ENCODE assay signal across 11 cellular contexts in the genomic region with DNA sequence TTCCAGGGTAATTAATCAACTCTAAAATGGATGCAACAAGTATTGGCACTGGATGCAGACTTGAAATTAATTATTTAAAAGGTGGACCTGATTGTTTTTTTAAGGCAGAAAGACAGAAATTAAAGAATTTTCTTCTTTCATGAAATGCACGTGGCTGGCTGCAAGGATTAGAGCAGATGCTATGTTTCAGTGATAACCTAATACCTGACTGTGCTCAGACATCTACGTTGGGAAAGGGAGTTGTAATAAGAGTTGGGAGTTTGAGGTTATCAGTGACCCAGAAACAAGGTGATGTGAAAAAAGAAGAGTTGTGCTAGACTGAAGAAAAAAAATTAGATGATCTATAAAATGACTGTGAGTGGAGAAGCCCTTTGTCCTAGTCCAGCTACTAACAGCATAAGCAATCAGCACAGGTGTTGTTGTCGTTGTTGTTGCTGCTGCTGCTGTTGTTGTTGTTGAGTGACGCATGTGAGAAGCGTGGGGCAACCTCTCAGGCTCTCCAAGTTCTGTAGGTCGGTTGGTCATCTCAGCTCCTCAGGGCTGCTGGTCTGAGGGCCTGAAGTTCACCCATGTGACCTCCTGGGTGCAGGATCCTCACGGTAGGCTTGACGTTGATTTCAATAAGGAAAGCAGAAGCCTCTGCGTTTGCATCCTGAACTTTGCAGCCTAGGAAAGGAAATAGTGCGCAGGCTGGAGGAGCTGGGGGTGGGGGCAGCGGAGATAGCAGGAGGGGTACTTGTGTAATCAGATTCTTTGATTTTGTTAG. TPM values are rescaled to one million over a fixed set of nuclear protein-coding genes. Genes with fewer than 3 reads are reported as not detected.
DNase-seq lines count a peak whose midpoint lies in the region; ATAC-seq and TF ChIP-seq lines count a peak whose summit lies in the region.
"Had no signal": no experiment of that assay in that cellular context is flagged by ENCODE, and none has a peak within 500 bp of the region (broad histone marks: within the 10 kb centered on the region; RNA-seq: fewer than 3 reads in every experiment).

No MANE protein-coding gene starts in this region.

- no peaks in the 10 kb centered on the region for H3K36me3 ChIP-seq in endodermal cell (ENCODE audit: control insufficient read depth, insufficient read depth, low read length)
- no peaks in the 10 kb centered on the region for H3K36me3 ChIP-seq in mucosa of descending colon (ENCODE audit: low read depth)
- no peaks in the 10 kb centered on the region for H3K36me3 ChIP-seq in spleen
- H3K36me3 ChIP-seq: pancreas had no signal

- no peak for ATAC-seq in stimulated activated naive CD8-positive, alpha-beta T cell treated with anti-CD3 and anti-CD28 coated beads, Interleukin-15, Interleukin-2, amounts not matched to agents 100 U/mL and 50 U/mL, for 24 hours
- ATAC-seq in mucosa of descending colon: no peak
- no peak for ATAC-seq in HG03175 (IDR thresholded peaks at IDR 0.05; ENCODE audit: unreplicated experiment)
- ATAC-seq: pancreas had no signal

- peak overlapping the region; percentile 93 for H3K27ac ChIP-seq in endodermal cell (ENCODE audit: low read depth, low read length)
- H3K27ac ChIP-seq in spleen: no peak overlapping the region
- H3K27ac ChIP-seq: pancreas had no signal

- intact Hi-C loops in mucosa of descending colon (cut with DNase I, micrococcal nuclease): no loop called here
- intact Hi-C loops in spleen (cut with DNase I; ENCODE audit: low total_unique reads): no loop called here

- H3K36me3 Mint-ChIP-seq in stimulated activated naive CD8-positive, alpha-beta T cell treated with anti-CD3 and anti-CD28 coated beads, Interleukin-15, Interleukin-2, amounts not matched to agents 100 ng/mL and 50 ng/mL, for 24 hours (ENCODE audit: low read depth): no peaks in the 10 kb centered on the region
- H3K36me3 Mint-ChIP-seq in endodermal cell (ENCODE audit: low read depth) (no peaks in the 10 kb centered on the region), nephron (ENCODE audit: low read depth) (peaks cover 28% of the 10 kb centered on the region)

- no peak for DNase-seq in stimulated activated naive CD8-positive, alpha-beta T cell treated with anti-CD3 and anti-CD28 coated beads, Interleukin-15, Interleukin-2, amounts not matched to agents 100 U/mL and 50 U/mL, for 24 hours
- peak; percentile 76 for DNase-seq in endodermal cell
- DNase-seq in mucosa of descending colon: no peak
- no peak for DNase-seq in spleen
- no peak for DNase-seq in iPS-NIHi11 (ENCODE audit: low spot score)
- DNase-seq: KG1, pancreas had no signal

- H3K4me3 Mint-ChIP-seq in stimulated activated naive CD8-positive, alpha-beta T cell treated with anti-CD3 and anti-CD28 coated beads, Interleukin-15, Interleukin-2, amounts not matched to agents 100 ng/mL and 50 ng/mL, for 24 hours: no peak overlapping the region
- H3K4me3 Mint-ChIP-seq in endodermal cell (peak overlapping the region; percentile 57), nephron (peak overlapping the region; percentile 81 to 83 (median 82))

- 2 to 3% methylated on average over 7 to 11 of the region's 11 CpGs for WGBS in endodermal cell (ENCODE audit: insufficient coverage in 1 of 2, insufficient read length in 1 of 2), 2 experiments
- WGBS in spleen, 5 donors: 6 to 9% (median 8%) methylated on average over 11 of the region's 11 CpGs

- H3K4me1 ChIP-seq in endodermal cell (ENCODE audit: control insufficient read depth, insufficient read depth, low read length) (peaks cover 4% of the 10 kb centered on the region), mucosa of descending colon (ENCODE audit: low read depth) (peaks cover 16% of the 10 kb centered on the region), spleen (peaks cover 2 to 44% (median 26%) of the 10 kb centered on the region in 6 donors)
- H3K4me1 ChIP-seq: pancreas had no signal

- no peak overlapping the region for H3K9ac ChIP-seq in endodermal cell (ENCODE audit: extremely low read depth, low read length, poor library complexity, severe bottlenecking)

- H3K27me3 Mint-ChIP-seq in stimulated activated naive CD8-positive, alpha-beta T cell treated with anti-CD3 and anti-CD28 coated beads, Interleukin-15, Interleukin-2, amounts not matched to agents 100 ng/mL and 50 ng/mL, for 24 hours: peaks cover 90% of the 10 kb centered on the region
- peaks cover 96% of the 10 kb centered on the region for H3K27me3 Mint-ChIP-seq in endodermal cell (ENCODE audit: insufficient read depth)
- peaks cover 100% of the 10 kb centered on the region for H3K27me3 Mint-ChIP-seq in nephron (ENCODE audit: low read depth)

- H3K4me3 ChIP-seq in endodermal cell (ENCODE audit: low read length) (peak overlapping the region; percentile 74), mucosa of descending colon (no peak overlapping the region), spleen (peak overlapping the region in 1 of 8 donors; percentile 43)
- H3K4me3 ChIP-seq: pancreas had no signal

- H3K27me3 ChIP-seq in endodermal cell (ENCODE audit: control insufficient read depth, insufficient read depth, low read length, poor library complexity, severe bottlenecking) (peaks cover 100% of the 10 kb centered on the region), spleen (replicated peaks in 1 of 7) (peaks cover 24 to 100% (median 98%) of the 10 kb centered on the region in 7 donors)

- no peak for TF ChIP-seq POLR2A in spleen (IDR thresholded peaks at IDR 0.05)

- TF ChIP-seq CTCF in endodermal cell (conservative IDR thresholded peaks at IDR 0.05): no peak
- TF ChIP-seq CTCF in nephron (IDR thresholded peaks at IDR 0.05; ENCODE audit: unreplicated experiment in 3 of 3): no peak
- TF ChIP-seq CTCF in mucosa of descending colon (IDR thresholded peaks at IDR 0.05): no peak
- no peak for TF ChIP-seq CTCF in spleen (IDR thresholded peaks at IDR 0.05 in 8 of 11, conservative IDR thresholded peaks at IDR 0.05 in 3 of 11)

- H3K9me3 Mint-ChIP-seq in stimulated activated naive CD8-positive, alpha-beta T cell treated with anti-CD3 and anti-CD28 coated beads, Interleukin-15, Interleukin-2, amounts not matched to agents 100 ng/mL and 50 ng/mL, for 24 hours: peaks cover 6% of the 10 kb centered on the region
- H3K9me3 Mint-ChIP-seq in endodermal cell (no peaks in the 10 kb centered on the region), nephron (no peaks in the 10 kb centered on the region)

- peak overlapping the region; percentile 9 for H3K27ac Mint-ChIP-seq in stimulated activated naive CD8-positive, alpha-beta T cell treated with anti-CD3 and anti-CD28 coated beads, Interleukin-15, Interleukin-2, amounts not matched to agents 100 ng/mL and 50 ng/mL, for 24 hours
- H3K27ac Mint-ChIP-seq in endodermal cell (no peak overlapping the region), nephron (peak overlapping the region; percentile 80 to 86 (median 83))

- H3K9me3 ChIP-seq in endodermal cell (ENCODE audit: control insufficient read depth, low read length) (no peaks in the 10 kb centered on the region), mucosa of descending colon (no peaks in the 10 kb centered on the region), spleen (peaks cover 0 to 6% (median 0%) of the 10 kb centered on the region in 8 donors)
- H3K9me3 ChIP-seq: pancreas had no signal

- H3K4me1 Mint-ChIP-seq in stimulated activated naive CD8-positive, alpha-beta T cell treated with anti-CD3 and anti-CD28 coated beads, Interleukin-15, Interleukin-2, amounts not matched to agents 100 ng/mL and 50 ng/mL, for 24 hours (ENCODE audit: low read depth): peaks cover 17% of the 10 kb centered on the region
- peaks cover 24% of the 10 kb centered on the region for H3K4me1 Mint-ChIP-seq in endodermal cell
- H3K4me1 Mint-ChIP-seq in nephron: peaks cover 21% of the 10 kb centered on the region

RNA-seq across cellular contexts. Expression of a gene that starts 7.6 kb away (rescaled TPM):
- not detected for total RNA-seq in endodermal cell
- 39.3 TPM for polyA plus RNA-seq in endodermal cell (2013, experiment 1 of 2)
- 35.9 TPM for polyA plus RNA-seq in endodermal cell (2013, experiment 2 of 2)
- 1 to 10 TPM in 1 of 3 donors, under 1 TPM in 2; 0.12 to 1.4 (median 0.14) TPM for total RNA-seq in mucosa of descending colon
- not detected for total RNA-seq in spleen
- polyA plus RNA-seq in spleen: not detected
- total RNA-seq: pancreas had no signal
- polyA plus RNA-seq: BJ, pancreas had no signal
